Comparison of ENCODE assay signal across 14 cellular contexts in the genomic region with DNA sequence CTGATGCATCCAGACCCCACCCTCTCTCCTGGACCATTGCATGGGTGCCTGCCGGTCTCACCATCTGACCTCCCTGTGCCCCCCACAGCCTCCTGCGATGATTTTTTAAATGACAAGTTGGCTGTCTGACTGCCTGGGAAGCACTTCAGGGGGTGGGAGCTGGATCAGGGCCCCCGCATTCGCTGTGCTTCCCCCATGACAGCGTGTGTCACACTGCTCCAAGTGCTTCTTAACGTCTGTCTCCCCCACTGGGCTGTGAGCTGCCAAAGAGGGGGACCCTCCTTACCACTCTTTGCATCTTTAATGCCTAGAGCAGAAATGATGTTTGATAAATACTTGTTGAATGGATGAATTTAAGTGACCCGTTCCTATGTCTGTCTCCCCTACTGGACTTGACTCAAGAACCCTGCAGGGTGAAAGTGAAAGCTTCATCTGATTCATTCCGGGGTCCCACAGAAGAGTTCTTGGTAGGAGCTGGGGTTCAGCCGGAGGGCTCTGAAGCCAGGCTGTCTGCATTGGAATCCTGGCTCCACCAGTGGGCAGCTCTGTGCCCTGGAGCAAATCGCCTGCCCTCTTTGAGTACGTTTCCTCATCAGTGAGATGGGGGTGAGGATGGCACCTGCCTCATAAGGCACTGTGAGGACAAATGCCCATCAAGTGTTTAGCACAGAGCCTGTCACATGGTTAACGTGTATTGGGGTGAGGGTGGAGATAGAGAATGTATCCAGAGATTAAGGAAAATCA. TPM values are rescaled to one million over a fixed set of nuclear protein-coding genes. Genes with fewer than 3 reads are reported as not detected.
DNase-seq lines count a peak whose midpoint lies in the region; ATAC-seq and TF ChIP-seq lines count a peak whose summit lies in the region.
"Had no signal": no experiment of that assay in that cellular context is flagged by ENCODE, and none has a peak within 500 bp of the region (broad histone marks: within the 10 kb centered on the region; RNA-seq: fewer than 3 reads in every experiment).

No MANE protein-coding gene starts in this region.

- no peak overlapping the region for H3K4me3 ChIP-seq in fibroblast of lung (replicated peaks in 1 of 4; ENCODE audit: control extremely low read depth in 1 of 4, insufficient read depth in 1 of 4, low read depth in 3 of 4, low read length in 4 of 4)
- H3K4me3 ChIP-seq: lung, ovary had no signal

- no peak for DNase-seq in activated naive CD4-positive, alpha-beta T cell treated with anti-CD3 and anti-CD28 coated beads for 36 hours
- no peak for DNase-seq in activated naive CD4-positive, alpha-beta T cell treated with anti-CD3 and anti-CD28 coated beads, Interleukin-2, amount 10 ng/mL, durations not matched to agents 7 days and 5 days
- DNase-seq in activated CD8-positive, alpha-beta T cell treated with anti-CD3 and anti-CD28 coated beads for 36 hours, result no peak
- DNase-seq in fibroblast of lung (ENCODE audit: low read depth in 2 of 2), result no peak
- no peak for DNase-seq in T-helper 9 cell
- DNase-seq in A172 (ENCODE audit: low spot score), result no peak
- DNase-seq: activated CD8-positive, alpha-beta memory T cell treated with anti-CD3 and anti-CD28 coated beads for 24 hours; amniotic stem cell; EL had no signal

- no peaks in the 10 kb centered on the region for H4K20me1 ChIP-seq in fibroblast of lung (ENCODE audit: control insufficient read depth, extremely low read depth, insufficient read depth, low read length)

- H3K9ac ChIP-seq in fibroblast of lung (ENCODE audit: insufficient read depth, low read length), result no peak overlapping the region

- CTCF ChIA-PET in activated naive CD4-positive, alpha-beta T cell treated with anti-CD3 and anti-CD28 coated beads for 36 hours (lab: Charles Lee), result interaction anchor here (0.7 to 7.5 kb wide), 5 partner anchors 8 to 105 kb away, joined by 3 to 53 read pairs (median 4); a partner anchor contains a TSS
- CTCF ChIA-PET in activated naive CD4-positive, alpha-beta T cell treated with anti-CD3 and anti-CD28 coated beads, Interleukin-2, amount 10 ng/mL, durations not matched to agents 7 days and 5 days (lab: Charles Lee), result interaction anchor here (1.3 to 3.4 kb wide), 3 partner anchors 8 to 91 kb away, joined by 3 to 16 read pairs (median 13); no protein-coding TSS in a partner anchor
- CTCF ChIA-PET in activated CD8-positive, alpha-beta T cell treated with anti-CD3 and anti-CD28 coated beads for 36 hours (lab: Charles Lee), result interaction anchor here (0.8 to 5.9 kb wide), 6 partner anchors 8 to 380 kb away, joined by 3 to 51 read pairs (median 7); a partner anchor contains a TSS

- intact Hi-C loops in activated naive CD4-positive, alpha-beta T cell treated with anti-CD3 and anti-CD28 coated beads for 36 hours (cut with micrococcal nuclease), result no loop called here
- intact Hi-C loops in activated CD8-positive, alpha-beta T cell treated with anti-CD3 and anti-CD28 coated beads for 36 hours (cut with micrococcal nuclease), result no loop called here

- no peaks in the 10 kb centered on the region for H3K9me3 Mint-ChIP-seq in activated naive CD4-positive, alpha-beta T cell treated with anti-CD3 and anti-CD28 coated beads for 36 hours
- H3K9me3 Mint-ChIP-seq in activated naive CD4-positive, alpha-beta T cell treated with anti-CD3 and anti-CD28 coated beads, Interleukin-2, amount 10 ng/mL, durations not matched to agents 7 days and 5 days, result no peaks in the 10 kb centered on the region
- H3K9me3 Mint-ChIP-seq in activated CD8-positive, alpha-beta T cell treated with anti-CD3 and anti-CD28 coated beads for 36 hours, result no peaks in the 10 kb centered on the region
- no peaks in the 10 kb centered on the region for H3K9me3 Mint-ChIP-seq in stimulated activated naive CD8-positive, alpha-beta T cell treated with anti-CD3 and anti-CD28 coated beads, Interleukin-15, Interleukin-2, amounts not matched to agents 100 ng/mL and 50 ng/mL, for 24 hours

- no peaks in the 10 kb centered on the region for H3K27me3 ChIP-seq in fibroblast of lung (ENCODE audit: control insufficient read depth, insufficient read depth, low read length)
- H3K27me3 ChIP-seq: ovary had no signal

- H3K4me3 Mint-ChIP-seq in activated naive CD4-positive, alpha-beta T cell treated with anti-CD3 and anti-CD28 coated beads for 36 hours, result peak overlapping the region; percentile 41
- no peak overlapping the region for H3K4me3 Mint-ChIP-seq in activated naive CD4-positive, alpha-beta T cell treated with anti-CD3 and anti-CD28 coated beads, Interleukin-2, amount 10 ng/mL, durations not matched to agents 7 days and 5 days
- H3K4me3 Mint-ChIP-seq in activated CD8-positive, alpha-beta T cell treated with anti-CD3 and anti-CD28 coated beads for 36 hours, result peak overlapping the region; percentile 45
- H3K4me3 Mint-ChIP-seq in stimulated activated naive CD8-positive, alpha-beta T cell treated with anti-CD3 and anti-CD28 coated beads, Interleukin-15, Interleukin-2, amounts not matched to agents 100 ng/mL and 50 ng/mL, for 24 hours, result peak overlapping the region; percentile 80

- peak overlapping the region; percentile 35 for H3K4me2 ChIP-seq in fibroblast of lung (ENCODE audit: extremely low read depth, insufficient read depth, low read length)

- H3K27ac Mint-ChIP-seq in activated naive CD4-positive, alpha-beta T cell treated with anti-CD3 and anti-CD28 coated beads for 36 hours, result peak overlapping the region; percentile 80
- no peak overlapping the region for H3K27ac Mint-ChIP-seq in activated naive CD4-positive, alpha-beta T cell treated with anti-CD3 and anti-CD28 coated beads, Interleukin-2, amount 10 ng/mL, durations not matched to agents 7 days and 5 days
- H3K27ac Mint-ChIP-seq in activated CD8-positive, alpha-beta T cell treated with anti-CD3 and anti-CD28 coated beads for 36 hours, result peak overlapping the region; percentile 84
- H3K27ac Mint-ChIP-seq in stimulated activated naive CD8-positive, alpha-beta T cell treated with anti-CD3 and anti-CD28 coated beads, Interleukin-15, Interleukin-2, amounts not matched to agents 100 ng/mL and 50 ng/mL, for 24 hours, result peak overlapping the region; percentile 100

- H3K9me3 ChIP-seq in fibroblast of lung (ENCODE audit: control insufficient read depth, insufficient read depth, low read depth, low read length), result no peaks in the 10 kb centered on the region
- H3K9me3 ChIP-seq: ovary had no signal

- TF ChIP-seq CTCF in activated CD8-positive, alpha-beta T cell treated with anti-CD3 and anti-CD28 coated beads for 36 hours (IDR thresholded peaks at IDR 0.05), result no peak
- TF ChIP-seq CTCF in fibroblast of lung (conservative IDR thresholded peaks at IDR 0.05 in 1 of 2, IDR thresholded peaks at IDR 0.05 in 1 of 2; ENCODE audit: low read depth in 1 of 2, low read length in 2 of 2), result peak in 1 of 2 donors; percentile 19

- no peak overlapping the region for H3K27ac ChIP-seq in fibroblast of lung (ENCODE audit: insufficient read depth, low read length)
- H3K27ac ChIP-seq: HL-60 had no signal

- no peak overlapping the region for H2AFZ ChIP-seq in fibroblast of lung (ENCODE audit: low read length)

- peaks cover 3% of the 10 kb centered on the region for H3K4me1 ChIP-seq in fibroblast of lung (ENCODE audit: control insufficient read depth, extremely low read depth, insufficient read depth, low read length)

- no peaks in the 10 kb centered on the region for H3K27me3 Mint-ChIP-seq in activated naive CD4-positive, alpha-beta T cell treated with anti-CD3 and anti-CD28 coated beads for 36 hours (ENCODE audit: low read depth)
- H3K27me3 Mint-ChIP-seq in activated naive CD4-positive, alpha-beta T cell treated with anti-CD3 and anti-CD28 coated beads, Interleukin-2, amount 10 ng/mL, durations not matched to agents 7 days and 5 days, result peaks cover 43% of the 10 kb centered on the region
- H3K27me3 Mint-ChIP-seq in activated CD8-positive, alpha-beta T cell treated with anti-CD3 and anti-CD28 coated beads for 36 hours, result no peaks in the 10 kb centered on the region
- no peaks in the 10 kb centered on the region for H3K27me3 Mint-ChIP-seq in stimulated activated naive CD8-positive, alpha-beta T cell treated with anti-CD3 and anti-CD28 coated beads, Interleukin-15, Interleukin-2, amounts not matched to agents 100 ng/mL and 50 ng/mL, for 24 hours

- no peaks in the 10 kb centered on the region for H3K36me3 Mint-ChIP-seq in activated naive CD4-positive, alpha-beta T cell treated with anti-CD3 and anti-CD28 coated beads for 36 hours (ENCODE audit: low read depth)
- H3K36me3 Mint-ChIP-seq in activated naive CD4-positive, alpha-beta T cell treated with anti-CD3 and anti-CD28 coated beads, Interleukin-2, amount 10 ng/mL, durations not matched to agents 7 days and 5 days, result peaks cover 2% of the 10 kb centered on the region
- no peaks in the 10 kb centered on the region for H3K36me3 Mint-ChIP-seq in activated CD8-positive, alpha-beta T cell treated with anti-CD3 and anti-CD28 coated beads for 36 hours (ENCODE audit: low read depth)
- no peaks in the 10 kb centered on the region for H3K36me3 Mint-ChIP-seq in stimulated activated naive CD8-positive, alpha-beta T cell treated with anti-CD3 and anti-CD28 coated beads, Interleukin-15, Interleukin-2, amounts not matched to agents 100 ng/mL and 50 ng/mL, for 24 hours (ENCODE audit: low read depth)

- peaks cover 44% of the 10 kb centered on the region for H3K4me1 Mint-ChIP-seq in activated naive CD4-positive, alpha-beta T cell treated with anti-CD3 and anti-CD28 coated beads for 36 hours (ENCODE audit: low read depth)
- peaks cover 32% of the 10 kb centered on the region for H3K4me1 Mint-ChIP-seq in activated naive CD4-positive, alpha-beta T cell treated with anti-CD3 and anti-CD28 coated beads, Interleukin-2, amount 10 ng/mL, durations not matched to agents 7 days and 5 days
- peaks cover 45% of the 10 kb centered on the region for H3K4me1 Mint-ChIP-seq in activated CD8-positive, alpha-beta T cell treated with anti-CD3 and anti-CD28 coated beads for 36 hours (ENCODE audit: low read depth)
- H3K4me1 Mint-ChIP-seq in stimulated activated naive CD8-positive, alpha-beta T cell treated with anti-CD3 and anti-CD28 coated beads, Interleukin-15, Interleukin-2, amounts not matched to agents 100 ng/mL and 50 ng/mL, for 24 hours (ENCODE audit: low read depth), result peaks cover 50% of the 10 kb centered on the region

- H3K36me3 ChIP-seq in fibroblast of lung (ENCODE audit: control insufficient read depth, insufficient read depth, low read length), result no peaks in the 10 kb centered on the region
- H3K36me3 ChIP-seq: ovary had no signal

- POLR2A ChIA-PET in activated CD8-positive, alpha-beta T cell treated with anti-CD3 and anti-CD28 coated beads for 36 hours (lab: Charles Lee), result interaction anchor here (1.0 to 1.9 kb wide), 4 partner anchors 9 to 118 kb away, joined by 3 to 6 read pairs (median 4); a partner anchor contains a TSS

- ATAC-seq in activated CD8-positive, alpha-beta T cell treated with anti-CD3 and anti-CD28 coated beads for 36 hours, result no peak
- ATAC-seq in GM18907 (IDR thresholded peaks at IDR 0.05; ENCODE audit: unreplicated experiment), result no peak

- H3K79me2 ChIP-seq in fibroblast of lung (ENCODE audit: control insufficient read depth, insufficient read depth, low read length), result no peaks in the 10 kb centered on the region

RNA-seq across cellular contexts. Expression of a gene that starts 7.6 kb away (rescaled TPM):
- total RNA-seq in activated naive CD4-positive, alpha-beta T cell treated with anti-CD3 and anti-CD28 coated beads for 36 hours, result 10 to 100 TPM; 20.4 to 20.7 TPM
- 10 to 100 TPM; 46.0 to 46.4 TPM for total RNA-seq in activated CD8-positive, alpha-beta T cell treated with anti-CD3 and anti-CD28 coated beads for 36 hours
- 7.2 and 8.8 TPM in 2 replicates for total RNA-seq in fibroblast of lung
- polyA plus RNA-seq in fibroblast of lung, result 5.8 and 50.9 TPM in 2 replicates
- polyA plus RNA-seq in fibroblast of lung (2012), result 30.1 and 144 TPM in 2 replicates
- polyA minus RNA-seq in fibroblast of lung (ENCODE audit: low replicate concordance), result 49.5 and 146 TPM in 2 replicates
- total RNA-seq in A172 (2014; rRNA removed; shearing (Covaris generic)), result 2.6 and 4.3 TPM in 2 replicates

RNA-seq across cellular contexts. Expression of a gene that starts 18.8 kb away (rescaled TPM):
- total RNA-seq in activated naive CD4-positive, alpha-beta T cell treated with anti-CD3 and anti-CD28 coated beads for 36 hours, result 1 to 10 TPM; 1.8 to 2.2 TPM
- total RNA-seq in activated CD8-positive, alpha-beta T cell treated with anti-CD3 and anti-CD28 coated beads for 36 hours, result 1 to 10 TPM; 2.9 to 3.1 TPM
- 5.9 and 14.4 TPM in 2 replicates for total RNA-seq in fibroblast of lung
- polyA plus RNA-seq in fibroblast of lung, result 6.1 and 17.7 TPM in 2 replicates
- 10.3 and 24.5 TPM in 2 replicates for polyA plus RNA-seq in fibroblast of lung (2012)
- 22.1 and 98.6 TPM in 2 replicates for polyA minus RNA-seq in fibroblast of lung (ENCODE audit: low replicate concordance)
- total RNA-seq in A172 (2014; rRNA removed; shearing (Covaris generic)), result 37.7 and 43.5 TPM in 2 replicates
